1 cellular context compared by ENCODE assay signal in the genomic region with DNA sequence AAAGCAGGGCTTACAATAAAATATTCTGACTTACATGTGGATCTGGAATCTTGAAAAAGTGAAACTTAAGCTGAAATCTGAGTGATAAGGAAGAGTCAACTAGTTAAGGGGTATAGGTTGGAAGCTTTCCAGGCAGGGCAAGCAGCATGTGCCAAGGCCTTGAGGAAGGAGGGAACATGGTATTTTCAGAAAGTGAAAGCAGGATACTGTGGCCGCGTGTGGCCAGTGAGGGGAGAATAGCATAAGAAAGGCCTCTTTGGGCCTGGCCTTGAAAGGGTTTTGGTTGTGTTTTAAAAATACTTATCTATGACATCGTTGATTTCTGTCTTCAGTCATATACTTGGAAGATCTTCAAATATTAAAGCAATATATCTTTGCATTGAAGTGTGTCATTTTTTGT.
TF ChIP-seq lines count a peak whose summit lies in the region.

No MANE protein-coding gene starts in this region.

TF ChIP-seq in GM23338, 12 proteins besides CTCF, POLR2A, EP300 and RAD21 (continued from another document):
- TF ChIP-seq, protein P1, sequence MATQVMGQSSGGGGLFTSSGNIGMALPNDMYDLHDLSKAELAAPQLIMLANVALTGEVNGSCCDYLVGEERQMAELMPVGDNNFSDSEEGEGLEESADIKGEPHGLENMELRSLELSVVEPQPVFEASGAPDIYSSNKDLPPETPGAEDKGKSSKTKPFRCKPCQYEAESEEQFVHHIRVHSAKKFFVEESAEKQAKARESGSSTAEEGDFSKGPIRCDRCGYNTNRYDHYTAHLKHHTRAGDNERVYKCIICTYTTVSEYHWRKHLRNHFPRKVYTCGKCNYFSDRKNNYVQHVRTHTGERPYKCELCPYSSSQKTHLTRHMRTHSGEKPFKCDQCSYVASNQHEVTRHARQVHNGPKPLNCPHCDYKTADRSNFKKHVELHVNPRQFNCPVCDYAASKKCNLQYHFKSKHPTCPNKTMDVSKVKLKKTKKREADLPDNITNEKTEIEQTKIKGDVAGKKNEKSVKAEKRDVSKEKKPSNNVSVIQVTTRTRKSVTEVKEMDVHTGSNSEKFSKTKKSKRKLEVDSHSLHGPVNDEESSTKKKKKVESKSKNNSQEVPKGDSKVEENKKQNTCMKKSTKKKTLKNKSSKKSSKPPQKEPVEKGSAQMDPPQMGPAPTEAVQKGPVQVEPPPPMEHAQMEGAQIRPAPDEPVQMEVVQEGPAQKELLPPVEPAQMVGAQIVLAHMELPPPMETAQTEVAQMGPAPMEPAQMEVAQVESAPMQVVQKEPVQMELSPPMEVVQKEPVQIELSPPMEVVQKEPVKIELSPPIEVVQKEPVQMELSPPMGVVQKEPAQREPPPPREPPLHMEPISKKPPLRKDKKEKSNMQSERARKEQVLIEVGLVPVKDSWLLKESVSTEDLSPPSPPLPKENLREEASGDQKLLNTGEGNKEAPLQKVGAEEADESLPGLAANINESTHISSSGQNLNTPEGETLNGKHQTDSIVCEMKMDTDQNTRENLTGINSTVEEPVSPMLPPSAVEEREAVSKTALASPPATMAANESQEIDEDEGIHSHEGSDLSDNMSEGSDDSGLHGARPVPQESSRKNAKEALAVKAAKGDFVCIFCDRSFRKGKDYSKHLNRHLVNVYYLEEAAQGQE (IDR thresholded peaks at IDR 0.05; ENCODE audit: unreplicated experiment): no peak
- TF ChIP-seq ZNF114 (CRISPR knock-in tag; IDR thresholded peaks at IDR 0.05) (no peak), EZH2phosphoT487 (IDR thresholded peaks at IDR 0.05; ENCODE audit: unreplicated experiment) (no peak), NANOG (IDR thresholded peaks at IDR 0.05; ENCODE audit: borderline replicate concordance) (no peak), STAT1 (IDR thresholded peaks at IDR 0.05; ENCODE audit: unreplicated experiment) (no peak), JUNB (IDR thresholded peaks at IDR 0.05; ENCODE audit: unreplicated experiment) (no peak), ZNF331 (CRISPR knock-in tag; IDR thresholded peaks at IDR 0.05; ENCODE audit: low read depth) (no peak)
- TF ChIP-seq, protein P2, sequence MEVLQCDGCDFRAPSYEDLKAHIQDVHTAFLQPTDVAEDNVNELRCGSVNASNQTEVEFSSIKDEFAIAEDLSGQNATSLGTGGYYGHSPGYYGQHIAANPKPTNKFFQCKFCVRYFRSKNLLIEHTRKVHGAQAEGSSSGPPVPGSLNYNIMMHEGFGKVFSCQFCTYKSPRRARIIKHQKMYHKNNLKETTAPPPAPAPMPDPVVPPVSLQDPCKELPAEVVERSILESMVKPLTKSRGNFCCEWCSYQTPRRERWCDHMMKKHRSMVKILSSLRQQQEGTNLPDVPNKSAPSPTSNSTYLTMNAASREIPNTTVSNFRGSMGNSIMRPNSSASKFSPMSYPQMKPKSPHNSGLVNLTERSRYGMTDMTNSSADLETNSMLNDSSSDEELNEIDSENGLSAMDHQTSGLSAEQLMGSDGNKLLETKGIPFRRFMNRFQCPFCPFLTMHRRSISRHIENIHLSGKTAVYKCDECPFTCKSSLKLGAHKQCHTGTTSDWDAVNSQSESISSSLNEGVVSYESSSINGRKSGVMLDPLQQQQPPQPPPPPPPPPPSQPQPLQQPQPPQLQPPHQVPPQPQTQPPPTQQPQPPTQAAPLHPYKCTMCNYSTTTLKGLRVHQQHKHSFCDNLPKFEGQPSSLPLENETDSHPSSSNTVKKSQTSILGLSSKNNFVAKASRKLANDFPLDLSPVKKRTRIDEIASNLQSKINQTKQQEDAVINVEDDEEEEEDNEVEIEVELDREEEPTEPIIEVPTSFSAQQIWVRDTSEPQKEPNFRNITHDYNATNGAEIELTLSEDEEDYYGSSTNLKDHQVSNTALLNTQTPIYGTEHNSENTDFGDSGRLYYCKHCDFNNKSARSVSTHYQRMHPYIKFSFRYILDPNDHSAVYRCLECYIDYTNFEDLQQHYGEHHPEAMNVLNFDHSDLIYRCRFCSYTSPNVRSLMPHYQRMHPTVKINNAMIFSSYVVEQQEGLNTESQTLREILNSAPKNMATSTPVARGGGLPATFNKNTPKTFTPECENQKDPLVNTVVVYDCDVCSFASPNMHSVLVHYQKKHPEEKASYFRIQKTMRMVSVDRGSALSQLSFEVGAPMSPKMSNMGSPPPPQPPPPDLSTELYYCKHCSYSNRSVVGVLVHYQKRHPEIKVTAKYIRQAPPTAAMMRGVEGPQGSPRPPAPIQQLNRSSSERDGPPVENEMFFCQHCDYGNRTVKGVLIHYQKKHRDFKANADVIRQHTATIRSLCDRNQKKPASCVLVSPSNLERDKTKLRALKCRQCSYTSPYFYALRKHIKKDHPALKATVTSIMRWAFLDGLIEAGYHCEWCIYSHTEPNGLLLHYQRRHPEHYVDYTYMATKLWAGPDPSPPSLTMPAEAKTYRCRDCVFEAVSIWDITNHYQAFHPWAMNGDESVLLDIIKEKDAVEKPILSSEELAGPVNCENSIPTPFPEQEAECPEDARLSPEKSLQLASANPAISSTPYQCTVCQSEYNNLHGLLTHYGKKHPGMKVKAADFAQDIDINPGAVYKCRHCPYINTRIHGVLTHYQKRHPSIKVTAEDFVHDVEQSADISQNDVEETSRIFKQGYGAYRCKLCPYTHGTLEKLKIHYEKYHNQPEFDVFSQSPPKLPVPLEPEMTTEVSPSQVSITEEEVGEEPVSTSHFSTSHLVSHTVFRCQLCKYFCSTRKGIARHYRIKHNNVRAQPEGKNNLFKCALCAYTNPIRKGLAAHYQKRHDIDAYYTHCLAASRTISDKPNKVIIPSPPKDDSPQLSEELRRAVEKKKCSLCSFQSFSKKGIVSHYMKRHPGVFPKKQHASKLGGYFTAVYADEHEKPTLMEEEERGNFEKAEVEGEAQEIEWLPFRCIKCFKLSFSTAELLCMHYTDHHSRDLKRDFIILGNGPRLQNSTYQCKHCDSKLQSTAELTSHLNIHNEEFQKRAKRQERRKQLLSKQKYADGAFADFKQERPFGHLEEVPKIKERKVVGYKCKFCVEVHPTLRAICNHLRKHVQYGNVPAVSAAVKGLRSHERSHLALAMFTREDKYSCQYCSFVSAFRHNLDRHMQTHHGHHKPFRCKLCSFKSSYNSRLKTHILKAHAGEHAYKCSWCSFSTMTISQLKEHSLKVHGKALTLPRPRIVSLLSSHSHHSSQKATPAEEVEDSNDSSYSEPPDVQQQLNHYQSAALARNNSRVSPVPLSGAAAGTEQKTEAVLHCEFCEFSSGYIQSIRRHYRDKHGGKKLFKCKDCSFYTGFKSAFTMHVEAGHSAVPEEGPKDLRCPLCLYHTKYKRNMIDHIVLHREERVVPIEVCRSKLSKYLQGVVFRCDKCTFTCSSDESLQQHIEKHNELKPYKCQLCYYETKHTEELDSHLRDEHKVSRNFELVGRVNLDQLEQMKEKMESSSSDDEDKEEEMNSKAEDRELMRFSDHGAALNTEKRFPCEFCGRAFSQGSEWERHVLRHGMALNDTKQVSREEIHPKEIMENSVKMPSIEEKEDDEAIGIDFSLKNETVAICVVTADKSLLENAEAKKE (CRISPR knock-in tag; IDR thresholded peaks at IDR 0.05): no peak
- TF ChIP-seq, protein P3, sequence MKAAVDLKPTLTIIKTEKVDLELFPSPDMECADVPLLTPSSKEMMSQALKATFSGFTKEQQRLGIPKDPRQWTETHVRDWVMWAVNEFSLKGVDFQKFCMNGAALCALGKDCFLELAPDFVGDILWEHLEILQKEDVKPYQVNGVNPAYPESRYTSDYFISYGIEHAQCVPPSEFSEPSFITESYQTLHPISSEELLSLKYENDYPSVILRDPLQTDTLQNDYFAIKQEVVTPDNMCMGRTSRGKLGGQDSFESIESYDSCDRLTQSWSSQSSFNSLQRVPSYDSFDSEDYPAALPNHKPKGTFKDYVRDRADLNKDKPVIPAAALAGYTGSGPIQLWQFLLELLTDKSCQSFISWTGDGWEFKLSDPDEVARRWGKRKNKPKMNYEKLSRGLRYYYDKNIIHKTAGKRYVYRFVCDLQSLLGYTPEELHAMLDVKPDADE (IDR thresholded peaks at IDR 0.05): no peak
